In genomic region chr4:1581164-1581894, GRCh38 we compare ENCODE assay signal across 8 cellular contexts.
DNase-seq lines count a peak whose midpoint lies in the region; ATAC-seq, FAIRE-seq and TF ChIP-seq lines count a peak whose summit lies in the region.
"Not testable (repeated sequence)": the region's sequence is repeated elsewhere in the genome, so short reads cannot be mapped to it uniquely, and the experiment has no call there.

No MANE protein-coding gene starts in this region.

- H3K4me3 ChIP-seq in GM12878, left ventricle myocardium inferior, prostate gland, testis: not testable (repeated sequence)

- intact Hi-C loops in GM12878 (cut with micrococcal nuclease; ENCODE audit: unreplicated experiment); left ventricle myocardium inferior (cut with micrococcal nuclease); prostate gland (cut with DNase I); testis (cut with DNase I; ENCODE audit: low total_unique reads): not testable (repeated sequence)

- not testable (repeated sequence) for H3K4me1 Mint-ChIP-seq in HFFc6 (ENCODE audit: low read depth)

- not testable (repeated sequence) for TF ChIP-seq POLR2A in GM12878 (IDR thresholded peaks at IDR 0.05; ENCODE audit: low read depth, low read length); prostate gland (IDR thresholded peaks at IDR 0.05); testis (IDR thresholded peaks at IDR 0.05)

- SMC1A ChIA-PET in GM12878 (lab: Charles Lee; ENCODE audit: uncharacterized antibody, unreplicated experiment) = not testable (repeated sequence)

- H3K4me1 ChIP-seq in GM12878 (ENCODE audit: control insufficient read depth, insufficient read depth, low read length); prostate gland (replicated peaks); testis: not testable (repeated sequence)
- peaks cover 24% of the 10 kb centered on the region for H3K4me1 ChIP-seq in left ventricle myocardium inferior

- H3K79me2 ChIP-seq in GM12878 (ENCODE audit: control insufficient read depth, insufficient read depth, low read length) = not testable (repeated sequence)

- CTCF ChIA-PET in GM12878 (lab: Yijun Ruan, JAX) = not testable (repeated sequence)

- not testable (repeated sequence) for H3K27me3 ChIP-seq in GM12878 (replicated peaks in 1 of 2; ENCODE audit: control insufficient read depth in 2 of 2, insufficient read depth in 2 of 2, low read length in 1 of 2); left ventricle myocardium inferior (ENCODE audit: low read depth); prostate gland (replicated peaks; ENCODE audit: insufficient read depth); testis

- ATAC-seq in activated CD4-positive, CD25-positive, alpha-beta regulatory T cell treated with anti-CD3 and anti-CD28 coated beads, Interleukin-2, amount 50 U/mL, for 24 hours = peak; percentile 67 to 70
- ATAC-seq in GM12878 = peak; percentile 86

- POLR2A ChIA-PET in GM12878 (lab: Charles Lee) = not testable (repeated sequence)

- RAD21 ChIA-PET in GM12878 (lab: Charles Lee; ENCODE audit: unreplicated experiment) = not testable (repeated sequence)

- not testable (repeated sequence) for H3K27ac ChIP-seq in GM12878 (ENCODE audit: control insufficient read depth, insufficient read depth); prostate gland
- peak overlapping the region; percentile 57 for H3K27ac ChIP-seq in left ventricle myocardium inferior (replicated peaks)
- peak overlapping the region in 1 of 2 donors; percentile 31 for H3K27ac ChIP-seq in testis

- H3K9me3 Mint-ChIP-seq in HFFc6 = not testable (repeated sequence)

- BruUV-seq in GM12878 (replicated peaks; lab: Mats Ljungman, UMichigan) = not testable (repeated sequence)

- H3K9me3 ChIP-seq in GM12878 (replicated peaks; ENCODE audit: control insufficient read depth, insufficient read depth, low read length); left ventricle myocardium inferior (replicated peaks); prostate gland; testis: not testable (repeated sequence)

- not testable (repeated sequence) for H3K36me3 ChIP-seq in GM12878 (ENCODE audit: control insufficient read depth in 2 of 2, insufficient read depth in 2 of 2, low read length in 1 of 2); left ventricle myocardium inferior; prostate gland; testis (ENCODE audit: low read depth, missing control alignments)

- TF ChIP-seq RAD21 in GM12878 (IDR thresholded peaks at IDR 0.05; ENCODE audit: insufficient read depth, low read depth, low read length) = not testable (repeated sequence)

- H3K4me3 Mint-ChIP-seq in HFFc6 = not testable (repeated sequence)

- DNase-seq in GM03348 (ENCODE audit: low spot score) = peak; percentile 98
- peak; percentile 76 for DNase-seq in HFFc6
- DNase-seq in NCI-H2196 (lab: John Stamatoyannopoulos, UW; ENCODE audit: unreplicated experiment) = peak; percentile 50
- not testable (repeated sequence) for DNase-seq in GM12878 (ENCODE audit: low read depth, low spot score)
- DNase-seq in left ventricle myocardium inferior = peak; percentile 92
- peak; percentile 55 for DNase-seq in prostate gland (ENCODE audit: low spot score)
- DNase-seq in testis = peak; percentile 89

- not testable (repeated sequence) for H4K20me1 ChIP-seq in GM12878 (ENCODE audit: control insufficient read depth, insufficient read depth)

- not testable (repeated sequence) for FAIRE-seq in GM12878 (lab: Jason Lieb, UNC)

- not testable (repeated sequence) for TF ChIP-seq CTCF in HFFc6 (IDR thresholded peaks at IDR 0.05); GM12878 (IDR thresholded peaks at IDR 0.05 in 2 of 3, conservative IDR thresholded peaks at IDR 0.05 in 1 of 3; ENCODE audit: control insufficient read depth in 2 of 3, extremely low read depth in 1 of 3, insufficient read depth in 1 of 3, low read depth in 3 of 3, low read length in 3 of 3); left ventricle myocardium inferior (IDR thresholded peaks at IDR 0.05; ENCODE audit: borderline replicate concordance); prostate gland (IDR thresholded peaks at IDR 0.05); testis (IDR thresholded peaks at IDR 0.05)

- peaks cover 18% of the 10 kb centered on the region for H3K27me3 Mint-ChIP-seq in HFFc6 (ENCODE audit: insufficient read depth)

- not testable (repeated sequence) for H3K27ac Mint-ChIP-seq in HFFc6

- TF ChIP-seq EP300 in GM12878 (IDR thresholded peaks at IDR 0.05; ENCODE audit: borderline replicate concordance in 1 of 2, control insufficient read depth in 1 of 2, low read depth in 2 of 2, low read length in 2 of 2) = not testable (repeated sequence)

- H3K36me3 Mint-ChIP-seq in HFFc6 (ENCODE audit: low read depth) = not testable (repeated sequence)

- H3K9ac ChIP-seq in GM12878 (ENCODE audit: control insufficient read depth, insufficient read depth, low read length) = not testable (repeated sequence)

- in situ Hi-C loops in GM12878 (cut with MboI) = not testable (repeated sequence)

- 24% methylated on average over 14 of the region's 15 CpGs for WGBS in GM12878 (ENCODE audit: insufficient coverage, insufficient replicate concordance, low lambda C conversion rate, missing lambda C conversion rate)
- WGBS in prostate gland = 38% methylated on average over 12 of the region's 15 CpGs
- 27 to 30% methylated on average over 14 of the region's 15 CpGs for WGBS in testis, 2 donors

- not testable (repeated sequence) for H2AFZ ChIP-seq in GM12878 (ENCODE audit: control insufficient read depth, low read depth, low read length)

- H3K4me2 ChIP-seq in GM12878 (ENCODE audit: control insufficient read depth, insufficient read depth) = not testable (repeated sequence)
